Comparison of ENCODE assay signal across 10 cellular contexts in genomic region chr1:8239039-8239305, GRCh38.
DNase-seq lines count a peak whose midpoint lies in the region; ATAC-seq and TF ChIP-seq lines count a peak whose summit lies in the region.
"Had no signal": no experiment of that assay in that cellular context is flagged by ENCODE, and none has a peak within 500 bp of the region (broad histone marks: within the 10 kb centered on the region; RNA-seq: fewer than 3 reads in every experiment).

No MANE protein-coding gene starts in this region.

- WGBS in heart left ventricle, 4 donors: 63 to 82% (median 80%) methylated on average over 4 to 5 of the region's 5 CpGs

- no peak for DNase-seq in WERI-Rb-1
- no peak for DNase-seq in heart left ventricle
- DNase-seq in gastrocnemius medialis: peak; percentile 18 to 43
- DNase-seq in medulla oblongata (ENCODE audit: extremely low spot score): no peak
- no peak for DNase-seq in NCI-H748 (lab: John Stamatoyannopoulos, UW; ENCODE audit: unreplicated experiment)
- no peak for DNase-seq in activated naive CD8-positive, alpha-beta T cell treated with anti-CD3 and anti-CD28 coated beads for 36 hours
- DNase-seq: activated CD4-positive, alpha-beta memory T cell treated with anti-CD3 and anti-CD28 coated beads for 36 hours; NCI-H526 had no signal

- in situ Hi-C loops in gastrocnemius medialis (cut with MboI; ENCODE audit: low sequenced_read_pairs in 4 of 4): loop anchor here in 1 of 4 donors (10.0 kb wide), 1 partner anchor 204 kb away; no protein-coding TSS in a partner anchor

- H3K27me3 ChIP-seq in WERI-Rb-1 (ENCODE audit: insufficient read depth, low read depth, severe bottlenecking) (no peaks in the 10 kb centered on the region), heart left ventricle (peaks cover 0 to 8% (median 0%) of the 10 kb centered on the region in 9 donors), gastrocnemius medialis (peaks cover 0 to under 1% (median 0%) of the 10 kb centered on the region in 3 donors)

- no peaks in the 10 kb centered on the region for H3K4me1 Mint-ChIP-seq in activated naive CD8-positive, alpha-beta T cell treated with anti-CD3 and anti-CD28 coated beads for 36 hours

- no peaks in the 10 kb centered on the region for H3K36me3 Mint-ChIP-seq in activated naive CD8-positive, alpha-beta T cell treated with anti-CD3 and anti-CD28 coated beads for 36 hours
- H3K36me3 Mint-ChIP-seq: activated CD4-positive, alpha-beta memory T cell treated with anti-CD3 and anti-CD28 coated beads for 36 hours had no signal

- H3K4me3 ChIP-seq in WERI-Rb-1 (ENCODE audit: low read depth, low read length) (no peak overlapping the region), heart left ventricle (no peak overlapping the region), gastrocnemius medialis (no peak overlapping the region)

- intact Hi-C loops in heart left ventricle (cut with DNase I) (loop anchor here in 3 of 10 donors (2.0 to 5.0 kb wide), 2 partner anchors 206 to 207 kb away; no protein-coding TSS in a partner anchor), gastrocnemius medialis (cut with DNase I; ENCODE audit: low total_unique reads) (loop anchor here (5.0 kb wide), 1 partner anchor 207 kb away; no protein-coding TSS in a partner anchor)

- H3K36me3 ChIP-seq in WERI-Rb-1: no peaks in the 10 kb centered on the region
- H3K36me3 ChIP-seq in heart left ventricle: no peaks in the 10 kb centered on the region
- no peaks in the 10 kb centered on the region for H3K36me3 ChIP-seq in gastrocnemius medialis

- H3K27ac ChIP-seq in WERI-Rb-1: peak overlapping the region; percentile 43; the same call in 1 of the 2 replicates
- H3K27ac ChIP-seq in heart left ventricle: no peak overlapping the region
- H3K27ac ChIP-seq in gastrocnemius medialis: no peak overlapping the region

- H3K9me3 Mint-ChIP-seq in activated naive CD8-positive, alpha-beta T cell treated with anti-CD3 and anti-CD28 coated beads for 36 hours: no peaks in the 10 kb centered on the region
- H3K9me3 Mint-ChIP-seq: activated CD4-positive, alpha-beta memory T cell treated with anti-CD3 and anti-CD28 coated beads for 36 hours had no signal

- H3K4me1 ChIP-seq in heart left ventricle (peaks cover 0 to 11% (median 0%) of the 10 kb centered on the region in 12 donors), gastrocnemius medialis (no peaks in the 10 kb centered on the region)

- H3K9me3 ChIP-seq in WERI-Rb-1 (ENCODE audit: severe bottlenecking) (no peaks in the 10 kb centered on the region), heart left ventricle (no peaks in the 10 kb centered on the region), gastrocnemius medialis (no peaks in the 10 kb centered on the region)

- no peak overlapping the region for H3K4me3 Mint-ChIP-seq in activated naive CD8-positive, alpha-beta T cell treated with anti-CD3 and anti-CD28 coated beads for 36 hours
- H3K4me3 Mint-ChIP-seq: activated CD4-positive, alpha-beta memory T cell treated with anti-CD3 and anti-CD28 coated beads for 36 hours had no signal

- ATAC-seq in heart left ventricle (peak in 3 of 4 donors; percentile 52 to 68 (median 65)), gastrocnemius medialis (peak; percentile 41 to 55), HG03280 (IDR thresholded peaks at IDR 0.05; ENCODE audit: unreplicated experiment) (no peak)

- peak; percentile 22 for TF ChIP-seq CTCF in GM12873 (IDR thresholded peaks at IDR 0.05; ENCODE audit: insufficient read depth, low read depth, low read length, missing control alignments)
- TF ChIP-seq CTCF in WERI-Rb-1 (IDR thresholded peaks at IDR 0.05; ENCODE audit: low read depth, low read length): 0 out of 2 replicates have a peak, but pooled peaks have one; percentile 12
- TF ChIP-seq CTCF in heart left ventricle (IDR thresholded peaks at IDR 0.05): peak in 10 of 12 donors; percentile 13 to 49 (median 28)
- peak in 1 of 5 experiments; percentile 28 for TF ChIP-seq CTCF in gastrocnemius medialis (IDR thresholded peaks at IDR 0.05 in 4 of 5, conservative IDR thresholded peaks at IDR 0.05 in 1 of 5)

- H3K27me3 Mint-ChIP-seq in activated naive CD8-positive, alpha-beta T cell treated with anti-CD3 and anti-CD28 coated beads for 36 hours: peaks cover 10% of the 10 kb centered on the region

- TF ChIP-seq POLR2A in heart left ventricle (IDR thresholded peaks at IDR 0.05) (no peak), gastrocnemius medialis (IDR thresholded peaks at IDR 0.05) (no peak)

- no peak overlapping the region for H3K27ac Mint-ChIP-seq in activated naive CD8-positive, alpha-beta T cell treated with anti-CD3 and anti-CD28 coated beads for 36 hours

Comparison
In these comparisons a context has a peak if more than half of its experiments do, and no peak if none do; other contexts are left out.
1. DNase-seq: peak in gastrocnemius medialis (2 of 2); none in WERI-Rb-1 (single experiment), heart left ventricle (0 of 5), medulla oblongata (single experiment), NCI-H748 (single experiment) and activated naive CD8-positive, alpha-beta T cell treated with anti-CD3 and anti-CD28 coated beads for 36 hours (single experiment).